ENCODE assay signal across 8 cellular contexts in the genomic region with DNA sequence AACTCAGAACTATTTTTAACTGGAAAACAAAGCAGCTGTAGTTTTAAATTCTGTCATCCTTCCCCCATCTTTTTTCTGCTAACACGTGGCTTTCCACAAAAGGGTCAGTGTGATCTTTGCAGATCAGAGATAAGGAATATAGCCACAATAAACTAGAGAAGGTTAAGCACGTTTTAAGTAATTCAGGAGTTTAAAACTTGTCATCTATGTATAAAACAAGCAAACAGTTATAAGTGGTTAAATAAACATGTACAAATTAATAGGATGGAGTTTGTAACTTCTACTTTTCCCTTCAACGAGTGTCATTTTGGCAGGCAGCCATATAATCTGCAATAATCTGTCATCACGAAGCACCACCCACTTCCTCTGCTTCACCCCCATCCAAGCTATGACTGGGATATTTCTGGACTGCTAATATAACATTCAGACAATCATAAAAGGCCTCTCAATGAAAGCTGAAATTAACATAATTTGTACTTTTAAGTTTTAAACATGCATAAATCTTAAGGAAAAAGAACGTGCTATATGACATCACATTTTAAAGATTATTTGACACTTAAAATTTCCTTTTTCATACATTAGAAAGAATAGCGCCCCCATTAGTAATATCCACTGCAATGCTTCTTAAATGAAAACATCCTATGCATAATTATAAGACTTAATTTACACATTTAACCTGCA. TPM values are rescaled to one million over a fixed set of nuclear protein-coding genes. Genes with fewer than 3 reads are reported as not detected.
DNase-seq lines count a peak whose midpoint lies in the region; ATAC-seq, FAIRE-seq and TF ChIP-seq lines count a peak whose summit lies in the region.

No MANE protein-coding gene starts in this region.

- H3K4me3 ChIP-seq in spleen = peak overlapping the region in 4 of 8 donors; percentile 0 to 67 (median 40)

- H3K4me1 Mint-ChIP-seq in activated T-helper 17 cell treated with anti-CD3 and anti-CD28 coated beads, Interleukin-2, amount 50 U/mL, for 72 hours = peaks cover 26% of the 10 kb centered on the region

- H3K27me3 Mint-ChIP-seq in activated T-helper 17 cell treated with anti-CD3 and anti-CD28 coated beads, Interleukin-2, amount 50 U/mL, for 72 hours = no peaks in the 10 kb centered on the region

- TF ChIP-seq CTCF in GM12874 (IDR thresholded peaks at IDR 0.05; ENCODE audit: insufficient read depth, low read depth, low read length) (peak; percentile 6; the same call in 1 of the 2 replicates), spleen (IDR thresholded peaks at IDR 0.05 in 8 of 11, conservative IDR thresholded peaks at IDR 0.05 in 3 of 11) (peak in 2 of 11 experiments; percentile 8 to 12)

- H3K27me3 ChIP-seq in spleen (replicated peaks in 1 of 7) = no peaks in the 10 kb centered on the region

- WGBS in spleen, 5 donors = 8 to 14% (median 9%) methylated on average over 6 of the region's 6 CpGs

- H3K27ac Mint-ChIP-seq in activated T-helper 17 cell treated with anti-CD3 and anti-CD28 coated beads, Interleukin-2, amount 50 U/mL, for 72 hours = peak overlapping the region; percentile 81

- peak; percentile 83 for FAIRE-seq in H54 (lab: Jason Lieb, UNC)

- peak overlapping the region in 7 of 8 donors; percentile 55 to 89 (median 85) for H3K27ac ChIP-seq in spleen

- H3K9me3 ChIP-seq in spleen = peaks cover 0 to 8% (median 6%) of the 10 kb centered on the region in 8 donors

- peaks cover 7% of the 10 kb centered on the region for H3K36me3 Mint-ChIP-seq in activated T-helper 17 cell treated with anti-CD3 and anti-CD28 coated beads, Interleukin-2, amount 50 U/mL, for 72 hours (ENCODE audit: low read depth)

- DNase-seq in H54 (ENCODE audit: insufficient read length, low spot score) (no peak), NCI-H69 (lab: John Stamatoyannopoulos, UW) (peak; percentile 56), glomerular endothelial cell (ENCODE audit: extremely low read depth, low read depth, low spot score) (peak; percentile 56), spleen (no peak), NCI-H345 (lab: John Stamatoyannopoulos, UW) (no peak), NCI-H526 (lab: John Stamatoyannopoulos, UW) (no peak)

- H3K36me3 ChIP-seq in spleen = peaks cover 0 to 10% (median 3%) of the 10 kb centered on the region in 6 donors

- H3K4me3 Mint-ChIP-seq in activated T-helper 17 cell treated with anti-CD3 and anti-CD28 coated beads, Interleukin-2, amount 50 U/mL, for 72 hours = peak overlapping the region; percentile 97

- intact Hi-C loops in spleen (cut with DNase I; ENCODE audit: low total_unique reads) = no loop called here

- peak; percentile 73 for ATAC-seq in activated T-helper 17 cell treated with anti-CD3 and anti-CD28 coated beads, Interleukin-2, amount 50 U/mL, for 72 hours (replicated peaks)

- H3K4me1 ChIP-seq in spleen = peaks cover 5 to 90% (median 49%) of the 10 kb centered on the region in 6 donors

- TF ChIP-seq POLR2A in H54 (IDR thresholded peaks at IDR 0.05; ENCODE audit: low read depth, low read length) = no peak
- no peak for TF ChIP-seq POLR2A in spleen (IDR thresholded peaks at IDR 0.05)

- no peaks in the 10 kb centered on the region for H3K9me3 Mint-ChIP-seq in activated T-helper 17 cell treated with anti-CD3 and anti-CD28 coated beads, Interleukin-2, amount 50 U/mL, for 72 hours

RNA-seq across cellular contexts. Expression of a gene that starts 15.2 kb away (rescaled TPM):
- total RNA-seq in activated T-helper 17 cell treated with anti-CD3 and anti-CD28 coated beads, Interleukin-2, amount 50 U/mL, for 72 hours = 10 to 100 TPM; 56.2 to 62.3 TPM
- total RNA-seq in glomerular endothelial cell = 14.4 and 26.1 TPM in 2 replicates
- 10 to 100 TPM; 53.9 to 80.8 (median 63.2) TPM for total RNA-seq in spleen
- 10 to 100 TPM; 12.7 to 15.7 (median 13.1) TPM for polyA plus RNA-seq in spleen

RNA-seq across cellular contexts. Expression of a gene that starts 18.9 kb away (rescaled TPM):
- total RNA-seq in activated T-helper 17 cell treated with anti-CD3 and anti-CD28 coated beads, Interleukin-2, amount 50 U/mL, for 72 hours = 10 to 100 TPM; 24.2 to 30.8 TPM
- total RNA-seq in glomerular endothelial cell = 23.2 and 43.2 TPM in 2 replicates
- 10 to 100 TPM; 27.3 to 90.9 (median 29.9) TPM for total RNA-seq in spleen
- polyA plus RNA-seq in spleen = 10 to 100 TPM in 2 of 3 donors, 1 to 10 TPM in 1; 8.3 to 14.3 (median 10.8) TPM

Comparison
In these comparisons a context has a peak if more than half of its experiments do, and no peak if none do; other contexts are left out.
1. DNase-seq: peak in NCI-H69 (single experiment) and glomerular endothelial cell (single experiment); none in H54 (single experiment), spleen (single experiment), NCI-H345 (single experiment) and NCI-H526 (0 of 2).